Comparison of ENCODE assay signal across 9 cellular contexts in genomic region chr1:243657793-243658192, GRCh38.
"Had no signal": no experiment of that assay in that cellular context is flagged by ENCODE, and none has a peak within 500 bp of the region (broad histone marks: within the 10 kb centered on the region; RNA-seq: fewer than 3 reads in every experiment).

No MANE protein-coding gene starts in this region.

- H3K9ac ChIP-seq: GM23248 had no signal

- H3K4me3 ChIP-seq: GM23248, HAP-1, K562 had no signal

- H3K9me3 ChIP-seq: HAP-1 had no signal

- ATAC-seq: HCT116, K562 had no signal

- H3K27ac ChIP-seq: GM23248 had no signal

- FAIRE-seq: HTR-8/SVneo, K562 had no signal

- H3K4me1 ChIP-seq: HAP-1 had no signal

- DNase-seq: GM23248, GOT3, H7, IMR-90, KG1 had no signal

- H3K36me3 ChIP-seq: HAP-1 had no signal

- H2AFZ ChIP-seq: GM23248 had no signal
